Comparison of ENCODE assay signal across 10 cellular contexts in the genomic region with DNA sequence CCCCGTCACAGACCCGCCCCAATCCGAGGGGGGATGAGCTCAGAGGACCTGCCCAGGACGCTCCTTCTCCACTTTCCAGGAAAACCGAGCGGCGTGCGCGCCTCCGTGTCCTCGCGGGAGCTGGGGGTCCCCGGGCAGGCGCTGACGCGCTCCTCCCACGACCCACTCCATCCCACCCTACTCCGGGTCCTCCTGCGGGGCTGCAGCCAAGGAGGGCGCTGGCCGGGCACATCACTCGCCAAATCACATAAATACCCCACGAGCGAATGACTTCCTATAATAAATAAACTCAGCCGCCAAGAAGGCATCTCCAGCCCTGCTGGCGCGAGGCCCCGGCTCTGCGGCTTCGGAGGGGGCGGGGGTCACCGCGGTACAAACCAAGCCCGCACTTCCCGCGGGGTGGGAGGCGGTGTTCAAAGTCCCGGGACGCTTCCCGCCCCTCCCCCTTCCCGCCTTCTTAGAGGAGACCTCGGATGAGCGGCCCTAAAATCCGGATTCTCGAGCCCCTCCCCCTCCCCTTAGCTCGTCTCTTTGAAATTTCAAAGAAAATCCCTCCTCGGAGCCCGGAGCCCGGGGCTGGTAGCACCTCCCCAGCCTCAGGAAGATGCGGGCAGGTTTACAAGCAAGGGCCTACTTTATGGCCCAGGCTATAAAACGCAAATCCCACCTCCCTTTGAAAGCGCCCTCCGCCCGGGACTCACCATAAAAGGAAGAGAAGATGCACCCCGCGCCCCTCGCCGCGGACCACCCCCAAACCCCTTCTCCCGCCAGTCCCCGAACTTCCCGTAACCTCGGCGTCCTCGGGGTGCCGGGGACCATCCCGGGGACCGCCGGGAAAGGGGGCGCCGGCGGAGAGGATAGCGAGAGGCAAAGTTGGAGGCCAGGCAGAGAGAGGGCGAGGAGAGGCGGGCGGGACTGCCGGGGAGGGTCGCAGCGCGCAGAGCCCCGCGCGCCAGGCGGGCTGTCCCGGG. TPM values are rescaled to one million over a fixed set of nuclear protein-coding genes. Genes with fewer than 3 reads are reported as not detected.
A peak's percentile ranks its signal among the peaks of the same experiment; 100 is the strongest.
DNase-seq lines count a peak whose midpoint lies in the region.
"Had no signal": no experiment of that assay in that cellular context is flagged by ENCODE, and none has a peak within 500 bp of the region (broad histone marks: within the 10 kb centered on the region; RNA-seq: fewer than 3 reads in every experiment).

No MANE protein-coding gene starts in this region.

- H3K4me3 ChIP-seq in esophagus (ENCODE audit: low read depth in 1 of 2, low read length in 2 of 2) (peak overlapping the region; percentile 52 to 72), muscle layer of colon (ENCODE audit: low read depth in 1 of 2, low read length in 2 of 2) (peak overlapping the region; percentile 18 to 47), urinary bladder (ENCODE audit: low read depth, low read length) (peak overlapping the region; percentile 57)

- H3K9me3 ChIP-seq in esophagus (ENCODE audit: control insufficient read depth in 2 of 2, insufficient read depth in 1 of 2, low read depth in 1 of 2, low read length in 1 of 2) = peaks cover 0 to 6% of the 10 kb centered on the region in 2 donors
- H3K9me3 ChIP-seq in muscle layer of colon (ENCODE audit: low read length) = no peaks in the 10 kb centered on the region

- no peaks in the 10 kb centered on the region for H3K36me3 Mint-ChIP-seq in activated naive CD4-positive, alpha-beta T cell treated with anti-CD3 and anti-CD28 coated beads for 36 hours (ENCODE audit: low read depth)

- intact Hi-C loops in activated naive CD4-positive, alpha-beta T cell treated with anti-CD3 and anti-CD28 coated beads for 36 hours (cut with micrococcal nuclease) = loop anchor here (10.0 kb wide), 1 partner anchor 117 kb away; no protein-coding TSS in a partner anchor

- no peaks in the 10 kb centered on the region for H3K9me3 Mint-ChIP-seq in activated naive CD4-positive, alpha-beta T cell treated with anti-CD3 and anti-CD28 coated beads for 36 hours
- H3K9me3 Mint-ChIP-seq: CD4-positive, alpha-beta T cell; memory B cell had no signal

- peaks cover 13% of the 10 kb centered on the region for H3K4me1 Mint-ChIP-seq in activated naive CD4-positive, alpha-beta T cell treated with anti-CD3 and anti-CD28 coated beads for 36 hours (ENCODE audit: low read depth)

- peak; percentile 9 for DNase-seq in activated naive CD4-positive, alpha-beta T cell treated with anti-CD3 and anti-CD28 coated beads for 36 hours
- DNase-seq in activated naive CD4-positive, alpha-beta T cell treated with anti-CD3 and anti-CD28 coated beads, Interleukin-2, amount 50 U/mL, for 16 hours = no peak
- no peak for DNase-seq in activated effector memory CD4-positive, alpha-beta T cell treated with Interleukin-2 at 50 U/mL for 16 hours
- DNase-seq in NOMO-1 treated with dmso at 0.1 percent for 144 hours (lab: John Stamatoyannopoulos, UW; ENCODE audit: unreplicated experiment) = no peak
- no peak for DNase-seq in NCI-H2081 treated with DMSO at 0.1 percent for 48 hours (lab: John Stamatoyannopoulos, UW)
- DNase-seq: CD4-positive, alpha-beta T cell had no signal

- WGBS in esophagus, 2 donors = 1 to 2% methylated on average over 76 to 85 of the region's 85 CpGs
- WGBS in urinary bladder = under 1% methylated on average over 85 of the region's 85 CpGs

- H3K27me3 Mint-ChIP-seq in activated naive CD4-positive, alpha-beta T cell treated with anti-CD3 and anti-CD28 coated beads for 36 hours (ENCODE audit: low read depth) = peaks cover 47% of the 10 kb centered on the region

- H3K4me1 ChIP-seq in esophagus (ENCODE audit: control insufficient read depth in 2 of 2, insufficient read depth in 2 of 2, low read length in 1 of 2) = peaks cover 5 to 19% of the 10 kb centered on the region in 2 donors
- no peaks in the 10 kb centered on the region for H3K4me1 ChIP-seq in muscle layer of colon (ENCODE audit: insufficient read depth, low read length)
- H3K4me1 ChIP-seq in urinary bladder (ENCODE audit: insufficient read depth) = peaks cover 4% of the 10 kb centered on the region

- peaks cover 0 to 5% of the 10 kb centered on the region in 2 donors for H3K36me3 ChIP-seq in esophagus (ENCODE audit: control insufficient read depth in 2 of 2, insufficient read depth in 2 of 2, low read length in 1 of 2)
- no peaks in the 10 kb centered on the region for H3K36me3 ChIP-seq in muscle layer of colon (ENCODE audit: insufficient read depth, low read length)
- no peaks in the 10 kb centered on the region for H3K36me3 ChIP-seq in urinary bladder (ENCODE audit: insufficient read depth)

- H3K4me3 Mint-ChIP-seq in activated naive CD4-positive, alpha-beta T cell treated with anti-CD3 and anti-CD28 coated beads for 36 hours = peak overlapping the region; percentile 51
- H3K4me3 Mint-ChIP-seq: CD4-positive, alpha-beta T cell; memory B cell had no signal

- no peak overlapping the region for H3K9ac ChIP-seq in muscle layer of colon (ENCODE audit: low read length)

- CTCF ChIA-PET in activated naive CD4-positive, alpha-beta T cell treated with anti-CD3 and anti-CD28 coated beads for 36 hours (lab: Charles Lee) = no interaction called here

- H3K27ac ChIP-seq in esophagus (ENCODE audit: low read depth in 2 of 2, low read length in 1 of 2) = peak overlapping the region; percentile 53 to 71
- no peak overlapping the region for H3K27ac ChIP-seq in muscle layer of colon (ENCODE audit: low read depth, low read length)
- H3K27ac ChIP-seq in urinary bladder (ENCODE audit: low read depth) = peak overlapping the region; percentile 39

- H3K27me3 ChIP-seq in esophagus (ENCODE audit: control insufficient read depth in 1 of 2, insufficient read depth in 2 of 2, low read length in 2 of 2) (no peaks in the 10 kb centered on the region), muscle layer of colon (ENCODE audit: control insufficient read depth in 1 of 2, insufficient read depth in 2 of 2, low read length in 2 of 2) (peaks cover 13 to 43% of the 10 kb centered on the region in 2 donors)

- H3K27ac Mint-ChIP-seq in activated naive CD4-positive, alpha-beta T cell treated with anti-CD3 and anti-CD28 coated beads for 36 hours = no peak overlapping the region
- H3K27ac Mint-ChIP-seq: CD4-positive, alpha-beta T cell; memory B cell had no signal

RNA-seq across cellular contexts. Expression of a gene that starts 0.7 kb away (rescaled TPM):
- not detected for total RNA-seq in activated naive CD4-positive, alpha-beta T cell treated with anti-CD3 and anti-CD28 coated beads for 36 hours
- polyA plus RNA-seq in esophagus (10 to 100 TPM in 1 of 2 donors, 1 to 10 TPM in 1; 7.2 to 18.7 TPM), urinary bladder (4.3 TPM)
- total RNA-seq in urinary bladder = 3.5 TPM
- total RNA-seq: CD4-positive, alpha-beta T cell had no signal
